Comparison of ENCODE assay signal across 24 cellular contexts in genomic region chr13:39269004-39269403, GRCh38.
"Had no signal": no experiment of that assay in that cellular context is flagged by ENCODE, and none has a peak within 500 bp of the region (broad histone marks: within the 10 kb centered on the region; RNA-seq: fewer than 3 reads in every experiment).

No MANE protein-coding gene starts in this region.

- H3K4me3 ChIP-seq: lower lobe of right lung, psoas muscle, skin epidermis, stomach, testis, thyroid gland, transverse colon, upper lobe of left lung, vagina had no signal

- H3K9me3 ChIP-seq: lower lobe of right lung, psoas muscle, stomach, testis, thyroid gland, transverse colon, upper lobe of left lung, vagina had no signal

- ATAC-seq: lower lobe of right lung; naive thymus-derived CD8-positive, alpha-beta T cell; psoas muscle; sciatic nerve; stimulated activated naive B cell treated with anti-CD40 and anti-IgM and Interleukin-4, amounts not matched to agents 10 μg/mL and 1 μg/mL and 100 μg/mL, for 72 hours; stimulated activated naive CD8-positive, alpha-beta T cell treated with anti-CD3 and anti-CD28 coated beads, Interleukin-15, Interleukin-2, amounts not matched to agents 100 U/mL and 50 U/mL, for 24 hours had no signal

- H3K79me2 ChIP-seq: parathyroid adenoma had no signal

- H3K36me3 ChIP-seq: lower lobe of right lung, stomach, thyroid gland, transverse colon, upper lobe of left lung, vagina had no signal

- DNase-seq: hypothalamus; immature natural killer cell; kidney; lower lobe of right lung; mammary epithelial cell; mesenchymal stem cell; naive thymus-derived CD8-positive, alpha-beta T cell; nucleus accumbens; psoas muscle; stimulated activated CD4-positive, alpha-beta T cell treated with anti-CD3 and anti-CD28 coated beads, Interleukin-12 subunit alpha, Interleukin-12 subunit beta, amount 100 ng/mL, for 4 hours; stimulated activated CD4-positive, alpha-beta T cell treated with anti-CD3 and anti-CD28 coated beads, Interleukin-15, amount 100 ng/mL, for 24 hours; stimulated activated CD4-positive, alpha-beta T cell treated with anti-CD3 and anti-CD28 coated beads, Interleukin-2, amount 100 ng/mL, for 24 hours; stimulated activated CD4-positive, alpha-beta T cell treated with anti-CD3 and anti-CD28 coated beads, Interleukin-4, amount 100 ng/mL, for 1 hour; stimulated activated naive B cell treated with anti-CD40 and anti-IgM and Interleukin-4, amounts not matched to agents 10 μg/mL and 1 μg/mL and 100 μg/mL, for 72 hours; stimulated activated naive CD8-positive, alpha-beta T cell treated with anti-CD3 and anti-CD28 coated beads, Interleukin-15, Interleukin-2, amounts not matched to agents 100 U/mL and 50 U/mL, for 24 hours; stomach; testis; thyroid gland; transverse colon; upper lobe of left lung had no signal

- H3K4me1 ChIP-seq: lower lobe of right lung, parathyroid adenoma, psoas muscle, testis, thyroid gland, vagina had no signal

- H3K27ac ChIP-seq: lower lobe of right lung, parathyroid adenoma, psoas muscle, stomach, testis, thyroid gland, transverse colon, upper lobe of left lung, vagina had no signal

- H3K9ac ChIP-seq: parathyroid adenoma had no signal

- H2AFZ ChIP-seq: parathyroid adenoma had no signal

- H3K27me3 ChIP-seq: stomach, testis, thyroid gland, transverse colon, upper lobe of left lung, vagina had no signal
